ENCODE assay signal across 26 cellular contexts in the genomic region with DNA sequence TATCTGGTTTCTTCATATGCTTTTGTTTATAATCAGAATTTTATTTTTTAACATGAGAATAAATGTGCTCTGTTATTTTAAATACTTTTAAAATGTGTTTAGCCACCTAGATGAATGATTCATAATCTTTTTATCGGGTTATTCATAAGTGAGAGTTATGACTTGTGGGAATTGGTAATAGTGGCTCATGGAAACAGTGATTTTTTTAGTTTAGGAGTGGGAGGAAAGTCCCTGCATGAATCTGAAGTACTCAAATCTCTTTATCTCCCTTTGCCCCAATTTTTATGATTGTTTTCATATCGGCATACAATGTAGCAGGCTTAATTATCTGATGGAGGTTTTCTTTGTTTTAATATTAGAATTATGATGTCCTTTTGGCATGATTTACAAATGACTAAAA. TPM values are rescaled to one million over a fixed set of nuclear protein-coding genes. Genes with fewer than 3 reads are reported as not detected.
DNase-seq lines count a peak whose midpoint lies in the region; ATAC-seq, FAIRE-seq and TF ChIP-seq lines count a peak whose summit lies in the region.
"Had no signal": no experiment of that assay in that cellular context is flagged by ENCODE, and none has a peak within 500 bp of the region (broad histone marks: within the 10 kb centered on the region; RNA-seq: fewer than 3 reads in every experiment).

No MANE protein-coding gene starts in this region.

- no peak overlapping the region for H2BK15ac ChIP-seq in mesenchymal stem cell (ENCODE audit: low read depth, poor library complexity, severe bottlenecking)

- no peak overlapping the region for H4K8ac ChIP-seq in mesenchymal stem cell (ENCODE audit: low read length)

- no peak overlapping the region for H3K14ac ChIP-seq in mesenchymal stem cell (ENCODE audit: low read length in 2 of 2)

- H3K27me3 ChIP-seq in astrocyte (ENCODE audit: insufficient read depth, low read length) = no peaks in the 10 kb centered on the region
- H3K27me3 ChIP-seq in mesenchymal stem cell (ENCODE audit: control insufficient read depth in 1 of 2, insufficient read depth in 1 of 2, low read length in 2 of 2) = no peaks in the 10 kb centered on the region
- H3K27me3 ChIP-seq: gastrocnemius medialis, MG63, sigmoid colon had no signal

- H3K79me2 ChIP-seq in astrocyte (ENCODE audit: insufficient read depth, low read length) = peaks cover 12% of the 10 kb centered on the region

- no peak overlapping the region for H3K27ac Mint-ChIP-seq in astrocyte (ENCODE audit: unreplicated experiment)
- H3K27ac Mint-ChIP-seq: B cell, brain, nephron had no signal

- H2BK12ac ChIP-seq in mesenchymal stem cell (ENCODE audit: low read length in 2 of 2) = no peak overlapping the region

- H3K4me3 ChIP-seq in astrocyte (ENCODE audit: insufficient read depth, low read depth, low read length) (no peak overlapping the region), mesenchymal stem cell (ENCODE audit: insufficient read depth in 1 of 2, low read depth in 1 of 2, low read length in 2 of 2) (peak overlapping the region in 1 of 2 experiments; percentile 26)
- H3K4me3 ChIP-seq: coronary artery, gastrocnemius medialis, MG63, sigmoid colon had no signal

- H3K27ac ChIP-seq in astrocyte (ENCODE audit: low read depth, low read length) (no peak overlapping the region), mesenchymal stem cell (ENCODE audit: low read length, poor library complexity, severe bottlenecking) (no peak overlapping the region)
- H3K27ac ChIP-seq: coronary artery, epithelial cell of prostate, gastrocnemius medialis, sigmoid colon had no signal

- no peak overlapping the region for H2AK5ac ChIP-seq in mesenchymal stem cell (ENCODE audit: low read length, severe bottlenecking)

- no peak overlapping the region for H3K4ac ChIP-seq in mesenchymal stem cell (ENCODE audit: low read depth in 1 of 2, low read length in 2 of 2)

- WGBS in mesenchymal stem cell = 100% methylated on average over 2 of the region's 2 CpGs

- H4K20me1 ChIP-seq in astrocyte (ENCODE audit: insufficient read depth, low read length) = peaks cover 15% of the 10 kb centered on the region

- no peak for ATAC-seq in HG02642 (IDR thresholded peaks at IDR 0.05; ENCODE audit: poor library complexity, unreplicated experiment)
- ATAC-seq: gastrocnemius medialis, HepG2 had no signal

- H3K18ac ChIP-seq in mesenchymal stem cell (ENCODE audit: low read depth in 1 of 2, low read length in 2 of 2) = no peak overlapping the region

- no peak overlapping the region for H2BK120ac ChIP-seq in mesenchymal stem cell (ENCODE audit: low read depth, low read length)

- in situ Hi-C loops in GM13977 (cut with MboI; ENCODE audit: low pct_unique_long_range_greater_than_20kb, low sequenced_read_pairs, unreplicated experiment) = no loop called here

- H3K79me1 ChIP-seq in mesenchymal stem cell (replicated peaks; ENCODE audit: low read length, poor library complexity, severe bottlenecking) = peaks cover 6% of the 10 kb centered on the region

- TF ChIP-seq CTCF in astrocyte (IDR thresholded peaks at IDR 0.05; ENCODE audit: insufficient read depth, low read depth, low read length) = no peak
- TF ChIP-seq CTCF in GM13977 (IDR thresholded peaks at IDR 0.05; ENCODE audit: extremely low read depth, insufficient read depth, missing control alignments) = no peak

- H3K23ac ChIP-seq in mesenchymal stem cell (ENCODE audit: low read length in 2 of 2) = no peak overlapping the region

- H4K91ac ChIP-seq in mesenchymal stem cell (ENCODE audit: low read length) = no peak overlapping the region

- H3K4me3 Mint-ChIP-seq in astrocyte (ENCODE audit: unreplicated experiment) = no peak overlapping the region
- H3K4me3 Mint-ChIP-seq: B cell, brain, nephron had no signal

- H3K4me1 ChIP-seq in astrocyte (ENCODE audit: insufficient read depth, low read length) (no peaks in the 10 kb centered on the region), mesenchymal stem cell (ENCODE audit: control insufficient read depth, insufficient read depth, low read depth, low read length) (no peaks in the 10 kb centered on the region)

- H2AFZ ChIP-seq in astrocyte (ENCODE audit: low read depth, low read length) = no peak overlapping the region
- H2AFZ ChIP-seq in mesenchymal stem cell (ENCODE audit: low read depth, low read length) = no peak overlapping the region

- no peak overlapping the region for H3K4me2 ChIP-seq in astrocyte (ENCODE audit: low read length)
- no peak overlapping the region for H3K4me2 ChIP-seq in mesenchymal stem cell (ENCODE audit: low read length, poor library complexity, severe bottlenecking)

- no peaks in the 10 kb centered on the region for H3K36me3 Mint-ChIP-seq in astrocyte (ENCODE audit: low read depth, unreplicated experiment)

- no peak for FAIRE-seq in astrocyte (lab: Jason Lieb, UNC)
- FAIRE-seq: GM19239, HepG2 had no signal

- no peaks in the 10 kb centered on the region for H3K27me3 Mint-ChIP-seq in astrocyte (ENCODE audit: low read depth, unreplicated experiment)
- H3K27me3 Mint-ChIP-seq: B cell, brain had no signal

- H3K9me3 Mint-ChIP-seq in astrocyte (ENCODE audit: unreplicated experiment) = no peaks in the 10 kb centered on the region
- H3K9me3 Mint-ChIP-seq: brain, nephron had no signal

- H2BK5ac ChIP-seq in mesenchymal stem cell (ENCODE audit: low read depth, low read length, poor library complexity, severe bottlenecking) = no peak overlapping the region

- H3K9me3 ChIP-seq in astrocyte (ENCODE audit: insufficient read depth, low read depth, low read length) (no peaks in the 10 kb centered on the region), mesenchymal stem cell (ENCODE audit: control insufficient read depth, low read length) (no peaks in the 10 kb centered on the region)
- H3K9me3 ChIP-seq: gastrocnemius medialis, MG63, sigmoid colon had no signal

- H3K4me1 Mint-ChIP-seq in astrocyte (ENCODE audit: low read depth, unreplicated experiment) = peaks cover 8% of the 10 kb centered on the region
- H3K4me1 Mint-ChIP-seq: B cell, nephron had no signal

- H3K9ac ChIP-seq in astrocyte (ENCODE audit: low read length) = no peak overlapping the region
- peak overlapping the region; percentile 79 for H3K9ac ChIP-seq in mesenchymal stem cell (ENCODE audit: low read length)

- DNase-seq in ELR (ENCODE audit: low read depth) (peak; percentile 47), LHCN-M2 (ENCODE audit: low read depth) (peak; percentile 32), astrocyte (ENCODE audit: low read depth) (peak; percentile 30), mesenchymal stem cell (no peak), GM13977 (ENCODE audit: low spot score) (no peak), putamen (ENCODE audit: low spot score) (no peak), NCI-H2196 (lab: John Stamatoyannopoulos, UW; ENCODE audit: unreplicated experiment) (no peak)
- DNase-seq: activated CD4-positive, CD25-positive, alpha-beta regulatory T cell treated with anti-CD3 and anti-CD28 coated beads, Interleukin-2, amount 50 U/mL, for 72 hours; activated gamma-delta T cell treated with Interleukin-2 at 50 U/mL for 16 hours; gastrocnemius medialis; GDM1; H7; MG63; NCI-H146; sigmoid colon; stimulated activated CD4-positive, alpha-beta T cell treated with anti-CD3 and anti-CD28 coated beads, Interleukin-2, amount 100 ng/mL, for 24 hours; substantia nigra; T-helper 9 cell had no signal

- H3K36me3 ChIP-seq in astrocyte (ENCODE audit: insufficient read depth, low read length) = peaks cover 20% of the 10 kb centered on the region
- H3K36me3 ChIP-seq in mesenchymal stem cell (ENCODE audit: control insufficient read depth in 1 of 2, insufficient read depth in 2 of 2, low read depth in 1 of 2, low read length in 2 of 2) = peaks cover 7 to 39% of the 10 kb centered on the region in 2 experiments

RNA-seq across cellular contexts. Expression of a gene that starts 42.9 kb away (rescaled TPM):
- total RNA-seq in LHCN-M2 (2014; rRNA removed) (108 and 131 TPM in 2 replicates), astrocyte (127 and 133 TPM in 2 replicates)
- 93.3 TPM for polyA plus RNA-seq in LHCN-M2 (2012)
- polyA plus RNA-seq in mesenchymal stem cell (2013, experiment 1 of 2) = 106 TPM
- 109 TPM for polyA plus RNA-seq in mesenchymal stem cell (2013, experiment 2 of 2)

Comparison
In these comparisons a context has a peak if more than half of its experiments do, and no peak if none do; other contexts are left out.
1. DNase-seq: peak in ELR (single experiment), LHCN-M2 (single experiment) and astrocyte (single experiment); none in mesenchymal stem cell (single experiment), GM13977 (single experiment), putamen (single experiment) and NCI-H2196 (single experiment).